12 cellular contexts compared by ENCODE assay signal in genomic region chr19:17108453-17108784, GRCh38. TPM values are rescaled to one million over a fixed set of nuclear protein-coding genes. Genes with fewer than 3 reads are reported as not detected.
DNase-seq lines count a peak whose midpoint lies in the region; ATAC-seq and TF ChIP-seq lines count a peak whose summit lies in the region.
"Had no signal": no experiment of that assay in that cellular context is flagged by ENCODE, and none has a peak within 500 bp of the region (broad histone marks: within the 10 kb centered on the region; RNA-seq: fewer than 3 reads in every experiment).

No MANE protein-coding gene starts in this region.

- no peaks in the 10 kb centered on the region for H3F3A ChIP-seq in GM23338 (replicated peaks; ENCODE audit: low read depth)

- ATAC-seq in GM23338 (no peak), lower lobe of right lung (no peak)

- WGBS in stomach, 5 donors: 77 to 89% (median 82%) methylated on average over 3 to 4 of the region's 4 CpGs

- H3K79me2 ChIP-seq in GM23338 (replicated peaks; ENCODE audit: insufficient read depth): peaks cover 27% of the 10 kb centered on the region

- H3K4me3 Mint-ChIP-seq in GM23338: no peak overlapping the region
- H3K4me3 Mint-ChIP-seq: activated naive CD8-positive, alpha-beta T cell treated with anti-CD3 and anti-CD28 coated beads, Interleukin-2, amount 10 ng/mL, durations not matched to agents 7 days and 5 days had no signal

- 0 out of 2 replicates have a peak, but pooled peaks cover 3% of the 10 kb centered on the region for H3K36me3 ChIP-seq in GM23338 (ENCODE audit: insufficient read depth)
- peaks cover 31% of the 10 kb centered on the region for H3K36me3 ChIP-seq in adipocyte (ENCODE audit: control insufficient read depth, insufficient read depth, low read length, severe bottlenecking)
- peaks cover 39% of the 10 kb centered on the region for H3K36me3 ChIP-seq in lower lobe of right lung
- peaks cover 5 to 62% (median 51%) of the 10 kb centered on the region in 4 donors for H3K36me3 ChIP-seq in stomach

- H3K27ac ChIP-seq in GM23338 (ENCODE audit: low read depth) (peak overlapping the region; percentile 39; the same call in 1 of the 2 replicates), lower lobe of right lung (peak overlapping the region; percentile 43), stomach (peak overlapping the region; percentile 66 to 87 (median 84))

- TF ChIP-seq POLR2A in stomach (IDR thresholded peaks at IDR 0.05): no peak

- peaks cover 2% of the 10 kb centered on the region for H3K9me3 Mint-ChIP-seq in GM23338
- H3K9me3 Mint-ChIP-seq: activated naive CD8-positive, alpha-beta T cell treated with anti-CD3 and anti-CD28 coated beads, Interleukin-2, amount 10 ng/mL, durations not matched to agents 7 days and 5 days had no signal

- peak overlapping the region; percentile 50 for H3K9ac ChIP-seq in adipocyte (ENCODE audit: low read length)

- H3K27ac Mint-ChIP-seq in GM23338: no peak overlapping the region
- H3K27ac Mint-ChIP-seq: activated naive CD8-positive, alpha-beta T cell treated with anti-CD3 and anti-CD28 coated beads, Interleukin-2, amount 10 ng/mL, durations not matched to agents 7 days and 5 days had no signal

- no peak overlapping the region for H3K4me2 ChIP-seq in GM23338

- intact Hi-C loops in lower lobe of right lung (cut with DNase I): no loop called here
- intact Hi-C loops in stomach (cut with DNase I; ENCODE audit: low total_unique reads): no loop called here
- intact Hi-C loops in head of caudate nucleus (cut with DNase I): no loop called here

- peaks cover 30% of the 10 kb centered on the region for H3K36me3 Mint-ChIP-seq in GM23338 (ENCODE audit: low read depth)

- H3K4me1 Mint-ChIP-seq in GM23338: peaks cover 19% of the 10 kb centered on the region

- H3K4me3 ChIP-seq in GM23338 (no peak overlapping the region), adipocyte (ENCODE audit: low read length) (peak overlapping the region; percentile 43), lower lobe of right lung (no peak overlapping the region), stomach (no peak overlapping the region)

- H3K9me3 ChIP-seq in adipocyte (ENCODE audit: control insufficient read depth, low read length) (no peaks in the 10 kb centered on the region), lower lobe of right lung (no peaks in the 10 kb centered on the region), stomach (no peaks in the 10 kb centered on the region)

- no peak for TF ChIP-seq EP300 in stomach (IDR thresholded peaks at IDR 0.05)

- TF ChIP-seq CTCF in GM23338 (conservative IDR thresholded peaks at IDR 0.05; ENCODE audit: low read depth in 2 of 2) (no peak), lower lobe of right lung (IDR thresholded peaks at IDR 0.05) (no peak), stomach (IDR thresholded peaks at IDR 0.05) (no peak)

- H4K20me1 ChIP-seq in GM23338 (replicated peaks; ENCODE audit: insufficient read depth): no peaks in the 10 kb centered on the region; the same call in 1 of the 2 replicates

- no peaks in the 10 kb centered on the region for H3K9me2 ChIP-seq in GM23338 (ENCODE audit: insufficient read depth)

- H3K4me1 ChIP-seq in GM23338 (ENCODE audit: insufficient read depth) (peaks cover 5% of the 10 kb centered on the region), adipocyte (ENCODE audit: control insufficient read depth, insufficient read depth, low read length) (peaks cover 14% of the 10 kb centered on the region), lower lobe of right lung (peaks cover 69% of the 10 kb centered on the region), stomach (peaks cover 20 to 72% (median 33%) of the 10 kb centered on the region in 4 donors)

- no peak for DNase-seq in GM23338 (ENCODE audit: low spot score)
- DNase-seq in adipocyte (ENCODE audit: low read depth): no peak
- DNase-seq in lower lobe of right lung: no peak
- no peak for DNase-seq in stomach
- no peak for DNase-seq in NCI-H82 treated with DMSO at 0.1 percent for 48 hours (lab: John Stamatoyannopoulos, UW; ENCODE audit: unreplicated experiment)
- no peak for DNase-seq in head of caudate nucleus
- no peak for DNase-seq in UCSD-AML1 (lab: John Stamatoyannopoulos, UW; ENCODE audit: unreplicated experiment)
- no peak for DNase-seq in stimulated activated CD4-positive, alpha-beta T cell treated with anti-CD3 and anti-CD28 coated beads, Interleukin-4, amount 100 ng/mL, for 4 hours
- DNase-seq: activated CD4-positive, CD25-positive, alpha-beta regulatory T cell; activated naive CD8-positive, alpha-beta T cell treated with anti-CD3 and anti-CD28 coated beads, Interleukin-2, amount 10 ng/mL, durations not matched to agents 7 days and 5 days; NCI-H1417 treated with DMSO at 0.1 percent for 48 hours; stimulated activated CD4-positive, alpha-beta T cell treated with anti-CD3 and anti-CD28 coated beads, Interleukin-4, amount 100 ng/mL, for 24 hours had no signal

- H2AFZ ChIP-seq in GM23338: no peak overlapping the region

- peaks cover 9% of the 10 kb centered on the region for H3K27me3 Mint-ChIP-seq in GM23338 (ENCODE audit: insufficient read depth, low read depth, poor library complexity)
- H3K27me3 Mint-ChIP-seq: activated naive CD8-positive, alpha-beta T cell treated with anti-CD3 and anti-CD28 coated beads, Interleukin-2, amount 10 ng/mL, durations not matched to agents 7 days and 5 days had no signal

- H3K27me3 ChIP-seq in GM23338 (ENCODE audit: insufficient read depth) (no peaks in the 10 kb centered on the region), adipocyte (replicated peaks; ENCODE audit: control insufficient read depth, insufficient read depth, low read length) (no peaks in the 10 kb centered on the region), lower lobe of right lung (ENCODE audit: low read depth) (no peaks in the 10 kb centered on the region), stomach (no peaks in the 10 kb centered on the region)

TF ChIP-seq in GM23338, 12 proteins besides CTCF, POLR2A, EP300 and RAD21 (continues in another document):
- TF ChIP-seq STAT1 (IDR thresholded peaks at IDR 0.05; ENCODE audit: unreplicated experiment): no peak
- no peak for TF ChIP-seq CREB1 (CRISPR knock-in tag; IDR thresholded peaks at IDR 0.05; ENCODE audit: low read depth)
- TF ChIP-seq REST (IDR thresholded peaks at IDR 0.05; ENCODE audit: unreplicated experiment): no peak
- no peak for TF ChIP-seq EZH2phosphoT487 (IDR thresholded peaks at IDR 0.05; ENCODE audit: unreplicated experiment)
- TF ChIP-seq JUNB (IDR thresholded peaks at IDR 0.05; ENCODE audit: unreplicated experiment): no peak

RNA-seq across cellular contexts. Expression of gene MYO9B, which starts 32.8 kb away (rescaled TPM):
- 61.3 and 65.6 TPM in 2 replicates for total RNA-seq in GM23338 (2014; rRNA removed; shearing (Covaris generic))
- polyA plus RNA-seq in GM23338 (2016; fragmentation: Nextera tagmentation; extraction: Ambion mirVana): 28.7 and 29.0 TPM in 2 replicates
- 205 TPM for total RNA-seq in lower lobe of right lung
- 100 to 1,000 TPM in 3 of 5 donors, 10 to 100 TPM in 2; 43.0 to 265 (median 156) TPM for total RNA-seq in stomach
- 10 to 100 TPM; 30.2 to 35.6 (median 30.6) TPM for polyA plus RNA-seq in stomach

RNA-seq across cellular contexts. Expression of gene HAUS8, which starts 33.2 kb away (rescaled TPM):
- 10.6 and 11.1 TPM in 2 replicates for total RNA-seq in GM23338 (2014; rRNA removed; shearing (Covaris generic))
- polyA plus RNA-seq in GM23338 (2016; fragmentation: Nextera tagmentation; extraction: Ambion mirVana): 33.3 and 35.5 TPM in 2 replicates
- total RNA-seq in lower lobe of right lung: 9.1 TPM
- 10 to 100 TPM in 1 of 5 donors, 1 to 10 TPM in 3, under 1 TPM in 1; 0.45 to 27.2 (median 8.3) TPM for total RNA-seq in stomach
- polyA plus RNA-seq in stomach: 10 to 100 TPM in 1 of 3 donors, 1 to 10 TPM in 2; 9.2 to 11.9 (median 9.4) TPM
